In the genomic region with DNA sequence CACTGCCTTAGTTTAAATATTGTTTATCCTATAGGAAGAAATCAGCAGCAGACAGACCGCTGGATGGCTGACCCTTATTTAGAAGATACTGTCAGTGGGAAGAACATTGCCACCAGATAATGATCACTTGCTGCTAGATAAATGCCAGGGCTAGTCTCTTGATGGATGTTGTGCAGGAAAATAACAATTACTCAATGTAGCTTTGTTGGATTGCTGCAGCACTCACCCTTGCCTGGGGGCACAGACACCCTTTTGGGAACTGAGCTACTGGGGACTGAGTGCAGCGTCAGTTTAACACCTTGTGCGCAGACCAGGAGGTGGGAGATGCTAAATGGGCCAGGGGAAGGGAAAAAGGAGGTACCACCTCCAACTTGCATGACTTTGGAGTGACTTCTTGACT, we compare ENCODE assay signal across 1 cellular context.
TF ChIP-seq lines count a peak whose summit lies in the region.

No MANE protein-coding gene starts in this region.

TF ChIP-seq in GM23338, 12 proteins besides CTCF, POLR2A, EP300 and RAD21 (continued from another document):
- no peak for TF ChIP-seq ZNF462 (CRISPR knock-in tag; IDR thresholded peaks at IDR 0.05)
- no peak for TF ChIP-seq NANOG (IDR thresholded peaks at IDR 0.05; ENCODE audit: borderline replicate concordance)
- TF ChIP-seq EZH2phosphoT487 (IDR thresholded peaks at IDR 0.05; ENCODE audit: unreplicated experiment) = no peak
- TF ChIP-seq STAT1 (IDR thresholded peaks at IDR 0.05; ENCODE audit: unreplicated experiment) = no peak
- TF ChIP-seq, protein P1, sequence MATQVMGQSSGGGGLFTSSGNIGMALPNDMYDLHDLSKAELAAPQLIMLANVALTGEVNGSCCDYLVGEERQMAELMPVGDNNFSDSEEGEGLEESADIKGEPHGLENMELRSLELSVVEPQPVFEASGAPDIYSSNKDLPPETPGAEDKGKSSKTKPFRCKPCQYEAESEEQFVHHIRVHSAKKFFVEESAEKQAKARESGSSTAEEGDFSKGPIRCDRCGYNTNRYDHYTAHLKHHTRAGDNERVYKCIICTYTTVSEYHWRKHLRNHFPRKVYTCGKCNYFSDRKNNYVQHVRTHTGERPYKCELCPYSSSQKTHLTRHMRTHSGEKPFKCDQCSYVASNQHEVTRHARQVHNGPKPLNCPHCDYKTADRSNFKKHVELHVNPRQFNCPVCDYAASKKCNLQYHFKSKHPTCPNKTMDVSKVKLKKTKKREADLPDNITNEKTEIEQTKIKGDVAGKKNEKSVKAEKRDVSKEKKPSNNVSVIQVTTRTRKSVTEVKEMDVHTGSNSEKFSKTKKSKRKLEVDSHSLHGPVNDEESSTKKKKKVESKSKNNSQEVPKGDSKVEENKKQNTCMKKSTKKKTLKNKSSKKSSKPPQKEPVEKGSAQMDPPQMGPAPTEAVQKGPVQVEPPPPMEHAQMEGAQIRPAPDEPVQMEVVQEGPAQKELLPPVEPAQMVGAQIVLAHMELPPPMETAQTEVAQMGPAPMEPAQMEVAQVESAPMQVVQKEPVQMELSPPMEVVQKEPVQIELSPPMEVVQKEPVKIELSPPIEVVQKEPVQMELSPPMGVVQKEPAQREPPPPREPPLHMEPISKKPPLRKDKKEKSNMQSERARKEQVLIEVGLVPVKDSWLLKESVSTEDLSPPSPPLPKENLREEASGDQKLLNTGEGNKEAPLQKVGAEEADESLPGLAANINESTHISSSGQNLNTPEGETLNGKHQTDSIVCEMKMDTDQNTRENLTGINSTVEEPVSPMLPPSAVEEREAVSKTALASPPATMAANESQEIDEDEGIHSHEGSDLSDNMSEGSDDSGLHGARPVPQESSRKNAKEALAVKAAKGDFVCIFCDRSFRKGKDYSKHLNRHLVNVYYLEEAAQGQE (IDR thresholded peaks at IDR 0.05; ENCODE audit: unreplicated experiment) = no peak
- TF ChIP-seq POLR2AphosphoS5 (IDR thresholded peaks at IDR 0.05; ENCODE audit: low read depth) = no peak
